Comparison of ENCODE assay signal across 1 cellular context in the genomic region with DNA sequence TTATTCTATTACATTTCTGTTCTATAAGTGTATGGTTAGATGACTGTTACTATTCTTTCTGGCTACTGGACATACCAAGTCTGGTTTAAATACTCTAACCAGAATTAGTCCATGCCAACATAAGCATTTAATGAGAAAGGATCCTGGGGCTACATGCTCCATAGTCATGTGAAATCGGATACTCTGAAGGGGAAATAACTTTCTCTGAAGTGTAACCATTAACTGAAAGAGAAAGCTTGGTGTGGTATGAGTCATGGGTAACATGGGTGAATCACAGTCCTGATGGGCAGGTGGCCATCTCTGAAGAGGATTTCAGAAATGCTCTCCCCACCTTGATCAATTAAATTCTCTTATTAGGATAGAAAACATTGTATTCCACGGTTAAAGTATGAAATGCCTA.
TF ChIP-seq lines count a peak whose summit lies in the region.

No MANE protein-coding gene starts in this region.

TF ChIP-seq in liver, 16 proteins besides CTCF, POLR2A, EP300 and RAD21 (continued from another document):
- TF ChIP-seq ATF3 (IDR thresholded peaks at IDR 0.05) (peak; percentile 65), SP1 (IDR thresholded peaks at IDR 0.05) (no peak), HNF4A (conservative IDR thresholded peaks at IDR 0.05) (peak in 1 of 2 donors; percentile 12)
- TF ChIP-seq, protein P1, sequence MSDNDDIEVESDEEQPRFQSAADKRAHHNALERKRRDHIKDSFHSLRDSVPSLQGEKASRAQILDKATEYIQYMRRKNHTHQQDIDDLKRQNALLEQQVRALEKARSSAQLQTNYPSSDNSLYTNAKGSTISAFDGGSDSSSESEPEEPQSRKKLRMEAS (IDR thresholded peaks at IDR 0.05), result no peak
